Comparison of ENCODE assay signal across 30 cellular contexts in the genomic region with DNA sequence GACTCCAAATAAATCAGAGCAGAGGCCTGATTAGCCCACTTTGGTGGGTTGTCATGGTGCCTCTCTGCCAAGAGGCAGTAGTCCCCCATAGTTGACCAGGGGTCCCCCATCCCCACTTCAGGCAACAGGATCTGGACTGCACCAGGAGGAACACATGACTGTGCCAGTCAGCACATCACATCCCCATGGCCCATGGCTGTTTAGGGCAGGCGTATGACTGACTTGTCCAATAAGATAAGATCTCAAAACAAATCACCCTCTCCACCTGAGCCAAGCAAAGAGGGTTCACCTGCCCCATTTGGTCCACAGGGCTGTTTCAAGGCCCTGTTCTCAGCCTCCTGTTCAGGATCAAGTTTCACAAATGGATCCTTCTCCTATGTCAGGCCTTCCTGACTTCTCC.
DNase-seq lines count a peak whose midpoint lies in the region; ATAC-seq and TF ChIP-seq lines count a peak whose summit lies in the region.
"Had no signal": no experiment of that assay in that cellular context is flagged by ENCODE, and none has a peak within 500 bp of the region (broad histone marks: within the 10 kb centered on the region; RNA-seq: fewer than 3 reads in every experiment).

No MANE protein-coding gene starts in this region.

- no peaks in the 10 kb centered on the region for H3K36me3 Mint-ChIP-seq in activated T-cell treated with anti-CD3 and anti-CD28 coated beads, Interleukin-2, amount 50 U/mL, for 4 hours (ENCODE audit: insufficient read depth)
- no peaks in the 10 kb centered on the region for H3K36me3 Mint-ChIP-seq in T-helper 17 cell (ENCODE audit: low read depth)
- H3K36me3 Mint-ChIP-seq: activated naive CD4-positive, alpha-beta T cell treated with anti-CD3 and anti-CD28 coated beads, Interleukin-2, amount 10 ng/mL, durations not matched to agents 7 days and 5 days; brain had no signal

- H3K36me3 ChIP-seq in lower lobe of right lung: no peaks in the 10 kb centered on the region
- H3K36me3 ChIP-seq: BE2C, thoracic aorta, uterus had no signal

- DNase-seq in activated T-cell treated with anti-CD3 and anti-CD28 coated beads, Interleukin-2, amount 50 U/mL, for 48 hours: peak; percentile 7 to 10
- no peak for DNase-seq in activated T-cell treated with anti-CD3 and anti-CD28 coated beads, Interleukin-2, amount 50 U/mL, for 4 hours
- no peak for DNase-seq in T-helper 17 cell
- DNase-seq in lower lobe of right lung: peak; percentile 14
- DNase-seq in ureter (ENCODE audit: low spot score): peak; percentile 28
- no peak for DNase-seq in DMS79 treated with DMSO at 0.1 percent for 48 hours (lab: John Stamatoyannopoulos, UW)
- DNase-seq in H4 (ENCODE audit: low spot score): no peak
- no peak for DNase-seq in mucosa of gallbladder (ENCODE audit: low spot score)
- DNase-seq: activated CD4-positive, alpha-beta T cell treated with anti-CD3 and anti-CD28 coated beads for 1 hour; activated CD8-positive, alpha-beta T cell treated with anti-CD3 and anti-CD28 coated beads, Interleukin-2, amount 10 ng/mL, durations not matched to agents 7 days and 5 days; activated naive CD4-positive, alpha-beta T cell treated with anti-CD3 and anti-CD28 coated beads, Interleukin-2, amount 10 ng/mL, durations not matched to agents 7 days and 5 days; activated T-cell treated with anti-CD3 and anti-CD28 coated beads, Interleukin-2, amount 50 U/mL, for 72 hours; amniotic stem cell; BE2C; cerebellar nuclear complex; NCI-H1048; NCI-H1694 treated with DMSO at 0.1 percent for 48 hours; NCI-H524 treated with DMSO at 0.1 percent for 48 hours; PC-9; retina; SK-N-SH; small intestine; stimulated activated naive CD8-positive, alpha-beta T cell treated with anti-CD3 and anti-CD28 coated beads, Interleukin-15, Interleukin-2, amounts not matched to agents 100 U/mL and 50 U/mL, for 24 hours; uterus had no signal

- H3K9me3 ChIP-seq in T-helper 17 cell (ENCODE audit: control insufficient read depth, low read length, poor library complexity, severe bottlenecking) (no peaks in the 10 kb centered on the region), lower lobe of right lung (no peaks in the 10 kb centered on the region)
- H3K9me3 ChIP-seq: BE2C, SK-N-SH, thoracic aorta, uterus had no signal

- H3K4me3 ChIP-seq in lower lobe of right lung: no peak overlapping the region
- H3K4me3 ChIP-seq: GM12878, hepatocyte, PC-9, thoracic aorta, uterus had no signal

- H3K4me1 Mint-ChIP-seq in activated T-cell treated with anti-CD3 and anti-CD28 coated beads, Interleukin-2, amount 50 U/mL, for 4 hours (ENCODE audit: low read depth): peaks cover 31% of the 10 kb centered on the region
- peaks cover 16% of the 10 kb centered on the region for H3K4me1 Mint-ChIP-seq in T-helper 17 cell

- H3K27ac ChIP-seq in lower lobe of right lung: no peak overlapping the region
- H3K27ac ChIP-seq: hepatocyte, parathyroid adenoma, PC-9, thoracic aorta, uterus had no signal

- peaks cover 8% of the 10 kb centered on the region for H3K27me3 ChIP-seq in lower lobe of right lung (ENCODE audit: low read depth)
- H3K27me3 ChIP-seq: BE2C had no signal

- no peaks in the 10 kb centered on the region for H3K9me3 Mint-ChIP-seq in activated T-cell treated with anti-CD3 and anti-CD28 coated beads, Interleukin-2, amount 50 U/mL, for 4 hours
- H3K9me3 Mint-ChIP-seq: activated naive CD4-positive, alpha-beta T cell treated with anti-CD3 and anti-CD28 coated beads, Interleukin-2, amount 10 ng/mL, durations not matched to agents 7 days and 5 days; activated T-cell treated with anti-CD3 and anti-CD28 coated beads, Interleukin-2, amount 50 U/mL, for 72 hours had no signal

- no peak for TF ChIP-seq CTCF in lower lobe of right lung (IDR thresholded peaks at IDR 0.05)

- no peak for ATAC-seq in activated T-cell treated with anti-CD3 and anti-CD28 coated beads, Interleukin-2, amount 50 U/mL, for 4 hours
- ATAC-seq in T-helper 17 cell: no peak
- no peak for ATAC-seq in lower lobe of right lung
- ATAC-seq: activated CD8-positive, alpha-beta T cell treated with anti-CD3 and anti-CD28 coated beads, Interleukin-2, amount 10 ng/mL, durations not matched to agents 7 days and 5 days; activated T-cell treated with anti-CD3 and anti-CD28 coated beads, Interleukin-2, amount 50 U/mL, for 72 hours; GM12878; Right ventricle myocardium inferior; stimulated activated naive CD8-positive, alpha-beta T cell treated with anti-CD3 and anti-CD28 coated beads, Interleukin-15, Interleukin-2, amounts not matched to agents 100 U/mL and 50 U/mL, for 24 hours had no signal

- H3K27me3 Mint-ChIP-seq in activated T-cell treated with anti-CD3 and anti-CD28 coated beads, Interleukin-2, amount 50 U/mL, for 4 hours (ENCODE audit: low read depth): no peaks in the 10 kb centered on the region
- no peaks in the 10 kb centered on the region for H3K27me3 Mint-ChIP-seq in T-helper 17 cell

- no peaks in the 10 kb centered on the region for H3K4me1 ChIP-seq in lower lobe of right lung
- H3K4me1 ChIP-seq: BE2C, parathyroid adenoma, uterus had no signal

- H3K27ac Mint-ChIP-seq in T-helper 17 cell: peak overlapping the region; percentile 6
- H3K27ac Mint-ChIP-seq: activated CD8-positive, alpha-beta T cell treated with anti-CD3 and anti-CD28 coated beads, Interleukin-2, amount 10 ng/mL, durations not matched to agents 7 days and 5 days; activated naive CD4-positive, alpha-beta T cell treated with anti-CD3 and anti-CD28 coated beads, Interleukin-2, amount 10 ng/mL, durations not matched to agents 7 days and 5 days; activated T-cell treated with anti-CD3 and anti-CD28 coated beads, Interleukin-2, amount 50 U/mL, for 72 hours; brain had no signal

- intact Hi-C loops in lower lobe of right lung (cut with DNase I): no loop called here

- H3K4me3 Mint-ChIP-seq in activated T-cell treated with anti-CD3 and anti-CD28 coated beads, Interleukin-2, amount 50 U/mL, for 4 hours: no peak overlapping the region
- no peak overlapping the region for H3K4me3 Mint-ChIP-seq in T-helper 17 cell
- H3K4me3 Mint-ChIP-seq: activated CD8-positive, alpha-beta T cell treated with anti-CD3 and anti-CD28 coated beads, Interleukin-2, amount 10 ng/mL, durations not matched to agents 7 days and 5 days; activated naive CD4-positive, alpha-beta T cell treated with anti-CD3 and anti-CD28 coated beads, Interleukin-2, amount 10 ng/mL, durations not matched to agents 7 days and 5 days; activated T-cell treated with anti-CD3 and anti-CD28 coated beads, Interleukin-2, amount 50 U/mL, for 72 hours; brain had no signal

Comparison
In these comparisons a context has a peak if more than half of its experiments do, and no peak if none do; other contexts are left out.
1. DNase-seq: peak in activated T-cell treated with anti-CD3 and anti-CD28 coated beads, Interleukin-2, amount 50 U/mL, for 48 hours (2 of 2), lower lobe of right lung (single experiment) and ureter (single experiment); none in activated T-cell treated with anti-CD3 and anti-CD28 coated beads, Interleukin-2, amount 50 U/mL, for 4 hours (single experiment), T-helper 17 cell (0 of 3), DMS79 treated with DMSO at 0.1 percent for 48 hours (single experiment), H4 (single experiment) and mucosa of gallbladder (single experiment).